18 cellular contexts compared by ENCODE assay signal in genomic region chr22:19629331-19629719, GRCh38.
DNase-seq lines count a peak whose midpoint lies in the region; ATAC-seq, FAIRE-seq and TF ChIP-seq lines count a peak whose summit lies in the region.
"Had no signal": no experiment of that assay in that cellular context is flagged by ENCODE, and none has a peak within 500 bp of the region (broad histone marks: within the 10 kb centered on the region; RNA-seq: fewer than 3 reads in every experiment).

No MANE protein-coding gene starts in this region.

- DNase-seq in activated naive CD8-positive, alpha-beta T cell treated with anti-CD3 and anti-CD28 coated beads, Interleukin-2, amount 10 ng/mL, durations not matched to agents 7 days and 5 days, result peak; percentile 14
- no peak for DNase-seq in activated naive CD8-positive, alpha-beta T cell treated with anti-CD3 and anti-CD28 coated beads for 36 hours
- DNase-seq in kidney (peak; percentile 34), upper lobe of right lung (peak; percentile 28), SJCRH30 (no peak), HUDEP-2 (lab: John Stamatoyannopoulos, UW; ENCODE audit: unreplicated experiment in 76 of 76) (no peak), NCI-H187 (lab: John Stamatoyannopoulos, UW) (no peak)
- DNase-seq: cortex of kidney had no signal

- no peaks in the 10 kb centered on the region for H3K9me3 Mint-ChIP-seq in activated naive CD8-positive, alpha-beta T cell treated with anti-CD3 and anti-CD28 coated beads, Interleukin-2, amount 10 ng/mL, durations not matched to agents 7 days and 5 days
- H3K9me3 Mint-ChIP-seq in activated naive CD8-positive, alpha-beta T cell treated with anti-CD3 and anti-CD28 coated beads for 36 hours, result no peaks in the 10 kb centered on the region
- H3K9me3 Mint-ChIP-seq: activated naive CD4-positive, alpha-beta T cell treated with anti-CD3 and anti-CD28 coated beads, Interleukin-2, amount 50 U/mL, for 24 hours; activated T-helper 2 cell treated with anti-CD3 and anti-CD28 coated beads, Interferon-gamma antibody, Interleukin-2, Interleukin-4, amounts not matched to agents 10 μg/mL and 5 μg/mL and 100 μg/mL, durations not matched to agents 14 hours and 24 hours and 36 hours; effector memory CD8-positive, alpha-beta T cell; neural crest cell had no signal

- H3K4me1 ChIP-seq in OCI-LY3 (ENCODE audit: low read length) (peaks cover 2% of the 10 kb centered on the region; the same call in 1 of the 2 replicates), kidney (ENCODE audit: control insufficient read depth in 1 of 2, insufficient read depth in 1 of 2, low read depth in 1 of 2, low read length in 2 of 2) (no peaks in the 10 kb centered on the region), upper lobe of right lung (peaks cover 5% of the 10 kb centered on the region), SJCRH30 (no peaks in the 10 kb centered on the region; the same call in none of the 2 replicates)
- H3K4me1 ChIP-seq: psoas muscle, testis, uterus had no signal

- H3K36me3 ChIP-seq in OCI-LY3 (replicated peaks; ENCODE audit: low read depth, low read length) (no peaks in the 10 kb centered on the region), kidney (ENCODE audit: control insufficient read depth in 1 of 2, insufficient read depth in 2 of 2, low read length in 2 of 2) (no peaks in the 10 kb centered on the region), upper lobe of right lung (no peaks in the 10 kb centered on the region), SJCRH30 (no peaks in the 10 kb centered on the region)
- H3K36me3 ChIP-seq: BLaER1 treated with 17β-estradiol and CSF1 and Interleukin-3, amounts not matched to agents 10 nM and 100 nM; uterus had no signal

- H3K9ac ChIP-seq in OCI-LY3 (ENCODE audit: low read length), result no peak overlapping the region
- H3K9ac ChIP-seq in kidney (ENCODE audit: low read length in 2 of 2), result no peak overlapping the region
- H3K9ac ChIP-seq: BLaER1 treated with 17β-estradiol and CSF1 and Interleukin-3, amounts not matched to agents 10 nM and 100 nM; KMS-11 had no signal

- POLR2A ChIA-PET in activated naive CD8-positive, alpha-beta T cell treated with anti-CD3 and anti-CD28 coated beads, Interleukin-2, amount 10 ng/mL, durations not matched to agents 7 days and 5 days (lab: Charles Lee), result interaction anchor here (1.0 to 1.1 kb wide), 3 partner anchors 132 to 151 kb away, joined by 3 to 5 read pairs (median 3); no protein-coding TSS in a partner anchor

- peaks cover 2% of the 10 kb centered on the region for H3K4me1 Mint-ChIP-seq in activated naive CD8-positive, alpha-beta T cell treated with anti-CD3 and anti-CD28 coated beads, Interleukin-2, amount 10 ng/mL, durations not matched to agents 7 days and 5 days
- H3K4me1 Mint-ChIP-seq in activated naive CD8-positive, alpha-beta T cell treated with anti-CD3 and anti-CD28 coated beads for 36 hours, result peaks cover 2% of the 10 kb centered on the region

- no peaks in the 10 kb centered on the region for H3K9me3 ChIP-seq in OCI-LY3 (ENCODE audit: insufficient read depth, low read length)
- H3K9me3 ChIP-seq in kidney (ENCODE audit: control insufficient read depth in 1 of 2, low read length in 2 of 2), result no peaks in the 10 kb centered on the region
- H3K9me3 ChIP-seq in upper lobe of right lung, result no peaks in the 10 kb centered on the region
- no peaks in the 10 kb centered on the region for H3K9me3 ChIP-seq in SJCRH30 (replicated peaks)
- H3K9me3 ChIP-seq: BLaER1 treated with 17β-estradiol and CSF1 and Interleukin-3, amounts not matched to agents 10 nM and 100 nM; psoas muscle; testis; uterus had no signal

- no peaks in the 10 kb centered on the region for H3K79me2 ChIP-seq in OCI-LY3 (ENCODE audit: low read length)

- H3K27me3 ChIP-seq in OCI-LY3 (ENCODE audit: low read depth, low read length) (peaks cover 34% of the 10 kb centered on the region), upper lobe of right lung (no peaks in the 10 kb centered on the region), SJCRH30 (no peaks in the 10 kb centered on the region)
- H3K27me3 ChIP-seq: testis, uterus had no signal

- TF ChIP-seq CTCF in OCI-LY3 (IDR thresholded peaks at IDR 0.05; ENCODE audit: low read depth, low read length), result no peak
- no peak for TF ChIP-seq CTCF in kidney (IDR thresholded peaks at IDR 0.05; ENCODE audit: borderline replicate concordance, extremely low read depth, insufficient read depth)
- TF ChIP-seq CTCF in upper lobe of right lung (IDR thresholded peaks at IDR 0.05), result no peak

- no peaks in the 10 kb centered on the region for H3K36me3 Mint-ChIP-seq in activated naive CD8-positive, alpha-beta T cell treated with anti-CD3 and anti-CD28 coated beads, Interleukin-2, amount 10 ng/mL, durations not matched to agents 7 days and 5 days
- H3K36me3 Mint-ChIP-seq in activated naive CD8-positive, alpha-beta T cell treated with anti-CD3 and anti-CD28 coated beads for 36 hours, result no peaks in the 10 kb centered on the region
- H3K36me3 Mint-ChIP-seq: activated naive CD4-positive, alpha-beta T cell treated with anti-CD3 and anti-CD28 coated beads, Interleukin-2, amount 50 U/mL, for 24 hours had no signal

- no peak overlapping the region for H3K4me3 ChIP-seq in OCI-LY3 (ENCODE audit: low read length)
- H3K4me3 ChIP-seq in kidney (ENCODE audit: low read length in 2 of 2), result no peak overlapping the region
- H3K4me3 ChIP-seq in upper lobe of right lung, result no peak overlapping the region
- no peak overlapping the region for H3K4me3 ChIP-seq in SJCRH30
- H3K4me3 ChIP-seq: BLaER1 treated with 17β-estradiol and CSF1 and Interleukin-3, amounts not matched to agents 10 nM and 100 nM; psoas muscle; testis; uterus had no signal

- no peak overlapping the region for H3K4me3 Mint-ChIP-seq in activated naive CD8-positive, alpha-beta T cell treated with anti-CD3 and anti-CD28 coated beads, Interleukin-2, amount 10 ng/mL, durations not matched to agents 7 days and 5 days
- no peak overlapping the region for H3K4me3 Mint-ChIP-seq in activated naive CD8-positive, alpha-beta T cell treated with anti-CD3 and anti-CD28 coated beads for 36 hours
- H3K4me3 Mint-ChIP-seq: activated naive CD4-positive, alpha-beta T cell treated with anti-CD3 and anti-CD28 coated beads, Interleukin-2, amount 50 U/mL, for 24 hours; effector memory CD8-positive, alpha-beta T cell; neural crest cell had no signal

- H3K27ac ChIP-seq in OCI-LY3 (ENCODE audit: low read length), result no peak overlapping the region
- no peak overlapping the region for H3K27ac ChIP-seq in kidney (ENCODE audit: low read depth in 2 of 2, low read length in 2 of 2)
- H3K27ac ChIP-seq in upper lobe of right lung, result no peak overlapping the region
- no peak overlapping the region for H3K27ac ChIP-seq in SJCRH30
- H3K27ac ChIP-seq: BLaER1 treated with 17β-estradiol and CSF1 and Interleukin-3, amounts not matched to agents 10 nM and 100 nM; KMS-11; psoas muscle; testis; uterus had no signal

- no peak for FAIRE-seq in kidney (lab: Jason Lieb, UNC)

- H3K27ac Mint-ChIP-seq in activated naive CD8-positive, alpha-beta T cell treated with anti-CD3 and anti-CD28 coated beads, Interleukin-2, amount 10 ng/mL, durations not matched to agents 7 days and 5 days, result no peak overlapping the region
- H3K27ac Mint-ChIP-seq in activated naive CD8-positive, alpha-beta T cell treated with anti-CD3 and anti-CD28 coated beads for 36 hours, result no peak overlapping the region
- H3K27ac Mint-ChIP-seq: activated naive CD4-positive, alpha-beta T cell treated with anti-CD3 and anti-CD28 coated beads, Interleukin-2, amount 50 U/mL, for 24 hours; activated T-helper 2 cell treated with anti-CD3 and anti-CD28 coated beads, Interferon-gamma antibody, Interleukin-2, Interleukin-4, amounts not matched to agents 10 μg/mL and 5 μg/mL and 100 μg/mL, durations not matched to agents 14 hours and 24 hours and 36 hours; effector memory CD8-positive, alpha-beta T cell had no signal

- no peak overlapping the region; the same call in 1 of the 2 replicates for H3K4me2 ChIP-seq in OCI-LY3 (ENCODE audit: low read length)
- H3K4me2 ChIP-seq: KMS-11 had no signal

- peak overlapping the region; percentile 60; the same call in 1 of the 2 replicates for H2AFZ ChIP-seq in OCI-LY3 (ENCODE audit: low read depth, low read length)

- H3K27me3 Mint-ChIP-seq in activated naive CD8-positive, alpha-beta T cell treated with anti-CD3 and anti-CD28 coated beads, Interleukin-2, amount 10 ng/mL, durations not matched to agents 7 days and 5 days, result peaks cover 2% of the 10 kb centered on the region
- H3K27me3 Mint-ChIP-seq in activated naive CD8-positive, alpha-beta T cell treated with anti-CD3 and anti-CD28 coated beads for 36 hours, result peaks cover 7% of the 10 kb centered on the region
- H3K27me3 Mint-ChIP-seq: activated naive CD4-positive, alpha-beta T cell treated with anti-CD3 and anti-CD28 coated beads, Interleukin-2, amount 50 U/mL, for 24 hours had no signal

- intact Hi-C loops in kidney (cut with DNase I), result loop anchor here (10.0 kb wide), 1 partner anchor 135 kb away; no protein-coding TSS in a partner anchor
- intact Hi-C loops in upper lobe of right lung (cut with DNase I), result no loop called here

- no peaks in the 10 kb centered on the region for H4K20me1 ChIP-seq in OCI-LY3 (ENCODE audit: insufficient read depth, low read length)
- H4K20me1 ChIP-seq: BLaER1 treated with 17β-estradiol and CSF1 and Interleukin-3, amounts not matched to agents 10 nM and 100 nM had no signal

- no peak for ATAC-seq in activated naive CD8-positive, alpha-beta T cell treated with anti-CD3 and anti-CD28 coated beads, Interleukin-2, amount 10 ng/mL, durations not matched to agents 7 days and 5 days (ENCODE audit: low read depth)
- no peak for ATAC-seq in upper lobe of right lung

Comparison
In these comparisons a context has a peak if more than half of its experiments do, and no peak if none do; other contexts are left out.
1. DNase-seq: peak in activated naive CD8-positive, alpha-beta T cell treated with anti-CD3 and anti-CD28 coated beads, Interleukin-2, amount 10 ng/mL, durations not matched to agents 7 days and 5 days (single experiment), kidney (single experiment) and upper lobe of right lung (single experiment); none in activated naive CD8-positive, alpha-beta T cell treated with anti-CD3 and anti-CD28 coated beads for 36 hours (single experiment), SJCRH30 (0 of 2), HUDEP-2 (0 of 76) and NCI-H187 (0 of 2).